In genomic region chr9:70297141-70297540, GRCh38 we compare ENCODE assay signal across 14 cellular contexts. TPM values are rescaled to one million over a fixed set of nuclear protein-coding genes. Genes with fewer than 3 reads are reported as not detected.
DNase-seq lines count a peak whose midpoint lies in the region; ATAC-seq lines count a peak whose summit lies in the region.
"Had no signal": no experiment of that assay in that cellular context is flagged by ENCODE, and none has a peak within 500 bp of the region (broad histone marks: within the 10 kb centered on the region; RNA-seq: fewer than 3 reads in every experiment).

No MANE protein-coding gene starts in this region.

- in situ Hi-C loops in GM23248 (cut with MboI) = no loop called here

- H3K4me3 Mint-ChIP-seq in CD4-positive, alpha-beta memory T cell = no peak overlapping the region
- H3K4me3 Mint-ChIP-seq: GM23338 had no signal

- peak; percentile 42 for DNase-seq in GM23248
- DNase-seq in SJSA1 (ENCODE audit: low read depth in 1 of 2, low spot score in 2 of 2) = peak in 1 of 2 experiments; percentile 43
- peak; percentile 44 for DNase-seq in iris pigment epithelial cell (ENCODE audit: low read depth)
- no peak for DNase-seq in cerebellum (ENCODE audit: low spot score)
- no peak for DNase-seq in CD4-positive, alpha-beta memory T cell
- DNase-seq: Caco-2; DMS153; NCI-H187 treated with DMSO at 0.1 percent for 48 hours; NK-92 treated with Interleukin-12 subunit alpha and Interleukin-12 subunit beta, amount 100 ng/mL, for 24 hours; SHP77 treated with DMSO at 0.1 percent for 48 hours had no signal

- H4K20me1 ChIP-seq in GM23248 (ENCODE audit: insufficient read depth) = peaks cover 3% of the 10 kb centered on the region; the same call in 1 of the 2 replicates

- H3K27me3 ChIP-seq in GM23248 (replicated peaks; ENCODE audit: insufficient read depth) = no peaks in the 10 kb centered on the region
- no peaks in the 10 kb centered on the region for H3K27me3 ChIP-seq in SJSA1 (replicated peaks)
- H3K27me3 ChIP-seq in CD4-positive, alpha-beta memory T cell (ENCODE audit: insufficient read depth, low read length) = no peaks in the 10 kb centered on the region

- H3K4me1 Mint-ChIP-seq in CD4-positive, alpha-beta memory T cell = peaks cover 11 to 28% (median 21%) of the 10 kb centered on the region in 4 donors
- H3K4me1 Mint-ChIP-seq: GM23338 had no signal

- POLR2A ChIA-PET in CD4-positive, alpha-beta memory T cell (lab: Charles Lee; ENCODE audit: partially characterized antibody) = no interaction called here

- peaks cover 0 to 8% (median under 1%) of the 10 kb centered on the region in 8 donors for H3K9me3 Mint-ChIP-seq in CD4-positive, alpha-beta memory T cell

- H3K27ac ChIP-seq in GM23248 (no peak overlapping the region), SJSA1 (peak overlapping the region; percentile 37), urinary bladder (ENCODE audit: low read depth) (peak overlapping the region; percentile 10)
- no peak overlapping the region for H3K27ac ChIP-seq in CD4-positive, alpha-beta memory T cell (ENCODE audit: low read depth, low read length)

- H3K27me3 Mint-ChIP-seq in CD4-positive, alpha-beta memory T cell = no peaks in the 10 kb centered on the region

- 89 to 95% methylated on average over 1 of the region's 1 CpG for WGBS in GM23248 (ENCODE audit: low coverage in 1 of 2, low lambda C conversion rate in 2 of 2, missing lambda C conversion rate in 2 of 2), 2 experiments
- 97% methylated on average over 1 of the region's 1 CpG for WGBS in urinary bladder

- ATAC-seq in HG03521 (IDR thresholded peaks at IDR 0.05; ENCODE audit: unreplicated experiment) = no peak
- ATAC-seq: GM23338, HepG2 had no signal

- no peaks in the 10 kb centered on the region for H3K9me2 ChIP-seq in GM23248 (ENCODE audit: insufficient read depth)

- no peaks in the 10 kb centered on the region for H3K9me3 ChIP-seq in GM23248 (ENCODE audit: low read depth)
- no peaks in the 10 kb centered on the region for H3K9me3 ChIP-seq in SJSA1 (replicated peaks)
- H3K9me3 ChIP-seq in CD4-positive, alpha-beta memory T cell (ENCODE audit: control insufficient read depth in 1 of 2, low read length in 2 of 2) = no peaks in the 10 kb centered on the region
- H3K9me3 ChIP-seq: Caco-2 had no signal

- H3K27ac Mint-ChIP-seq in CD4-positive, alpha-beta memory T cell = no peak overlapping the region
- H3K27ac Mint-ChIP-seq: GM23338 had no signal

- H3K36me3 ChIP-seq in GM23248 (ENCODE audit: low read depth) = peaks cover 56% of the 10 kb centered on the region
- peaks cover 78% of the 10 kb centered on the region for H3K36me3 ChIP-seq in SJSA1
- no peaks in the 10 kb centered on the region for H3K36me3 ChIP-seq in urinary bladder (ENCODE audit: insufficient read depth)
- peaks cover 13% of the 10 kb centered on the region for H3K36me3 ChIP-seq in CD4-positive, alpha-beta memory T cell (ENCODE audit: insufficient read depth, low read length)

- H3F3A ChIP-seq in GM23248 (ENCODE audit: insufficient read depth) = peaks cover 15% of the 10 kb centered on the region; the same call in 1 of the 2 replicates

- H3K4me2 ChIP-seq in GM23248 (ENCODE audit: unreplicated experiment) = no peak overlapping the region
- H3K4me2 ChIP-seq: GM23338 had no signal

- H3K36me3 Mint-ChIP-seq in CD4-positive, alpha-beta memory T cell = peaks cover 63 to 70% of the 10 kb centered on the region in 2 donors

- CTCF ChIA-PET in CD4-positive, alpha-beta memory T cell (lab: Charles Lee; ENCODE audit: partially characterized antibody) = no interaction called here

- intact Hi-C loops in CD4-positive, alpha-beta memory T cell (cut with micrococcal nuclease) = loop anchor here (5.0 kb wide), 1 partner anchor 35 kb away; no protein-coding TSS in a partner anchor

- H2AFZ ChIP-seq in GM23248 = no peak overlapping the region
- H2AFZ ChIP-seq: GM23338 had no signal

- no peak overlapping the region for H3K9ac ChIP-seq in GM23248

- H3K4me3 ChIP-seq in GM23248 = no peak overlapping the region
- no peak overlapping the region for H3K4me3 ChIP-seq in SJSA1
- no peak overlapping the region for H3K4me3 ChIP-seq in urinary bladder (ENCODE audit: low read depth, low read length)
- H3K4me3 ChIP-seq in CD4-positive, alpha-beta memory T cell (ENCODE audit: low read length in 2 of 2) = no peak overlapping the region
- H3K4me3 ChIP-seq: GM23338 had no signal

- peaks cover 11% of the 10 kb centered on the region; the same call in 1 of the 2 replicates for H3K4me1 ChIP-seq in GM23248 (ENCODE audit: insufficient read depth)
- H3K4me1 ChIP-seq in SJSA1 (replicated peaks) = peaks cover 16% of the 10 kb centered on the region
- no peaks in the 10 kb centered on the region for H3K4me1 ChIP-seq in urinary bladder (ENCODE audit: insufficient read depth)
- peaks cover 11% of the 10 kb centered on the region for H3K4me1 ChIP-seq in CD4-positive, alpha-beta memory T cell (ENCODE audit: insufficient read depth, low read length)
- H3K4me1 ChIP-seq: Caco-2 had no signal

- peaks cover 87% of the 10 kb centered on the region for H3K79me2 ChIP-seq in GM23248 (ENCODE audit: insufficient read depth)

RNA-seq across cellular contexts. Expression of gene SMC5, which starts 38.4 kb away (rescaled TPM):
- 12.5 and 16.4 TPM in 2 replicates for total RNA-seq in GM23248 (2014; rRNA removed; shearing (Covaris generic))
- polyA plus RNA-seq in GM23248 (2016; fragmentation: Nextera tagmentation; extraction: Ambion mirVana) = 14.9 and 15.1 TPM in 2 replicates
- 21.5 and 30.2 TPM in 2 replicates for total RNA-seq in SJSA1 (2014; rRNA removed; shearing (Covaris generic))
- total RNA-seq in urinary bladder = 146 TPM
- polyA plus RNA-seq in urinary bladder = 14.5 TPM
- 68.4 TPM for total RNA-seq in cerebellum
- total RNA-seq in CD4-positive, alpha-beta memory T cell = 10 to 100 TPM; 43.7 to 48.3 TPM
- polyA plus RNA-seq in CD4-positive, alpha-beta memory T cell = 10 to 100 TPM; 11.8 to 24.9 TPM

Comparison
In these comparisons a context has a peak if more than half of its experiments do, and no peak if none do; other contexts are left out.
1. DNase-seq: peak in GM23248 (single experiment) and iris pigment epithelial cell (single experiment); none in cerebellum (single experiment) and CD4-positive, alpha-beta memory T cell (0 of 5).
2. H3K27ac ChIP-seq: peak in SJSA1 (single experiment) and urinary bladder (single experiment); none in GM23248 (single experiment) and CD4-positive, alpha-beta memory T cell (single experiment).